In genomic region chr5:170513856-170514255, GRCh38 we compare ENCODE assay signal across 25 cellular contexts. TPM values are rescaled to one million over a fixed set of nuclear protein-coding genes. Genes with fewer than 3 reads are reported as not detected.
"Had no signal": no experiment of that assay in that cellular context is flagged by ENCODE, and none has a peak within 500 bp of the region (broad histone marks: within the 10 kb centered on the region; RNA-seq: fewer than 3 reads in every experiment).

No MANE protein-coding gene starts in this region.

- H3K9me3 ChIP-seq: ascending aorta, body of pancreas had no signal

- H3K4me1 ChIP-seq: ascending aorta, body of pancreas had no signal

- H3K4me3 ChIP-seq: ascending aorta, body of pancreas had no signal

- H3K27me3 ChIP-seq: ascending aorta, body of pancreas had no signal

- H3K36me3 ChIP-seq: ascending aorta had no signal

- DNase-seq: activated CD4-positive, alpha-beta T cell treated with anti-CD3 and anti-CD28 coated beads for 48 hours; activated CD4-positive, alpha-beta T cell treated with anti-CD3 and anti-CD28 coated beads, Interleukin-2, amount 50 U/mL, for 48 hours; activated CD4-positive, CD25-positive, alpha-beta regulatory T cell treated with anti-CD3 and anti-CD28 coated beads, Interleukin-2, amount 50 U/mL, for 72 hours; activated CD8-positive, alpha-beta memory T cell treated with anti-CD3 and anti-CD28 coated beads, Interleukin-2, amount 10 ng/mL, durations not matched to agents 7 days and 5 days; activated effector memory CD4-positive, alpha-beta T cell treated with Interleukin-2 at 50 U/mL for 16 hours; activated naive CD4-positive, alpha-beta T cell; activated naive CD8-positive, alpha-beta T cell treated with anti-CD3 and anti-CD28 coated beads, Interleukin-2, amount 50 U/mL, for 24 hours; activated T-cell treated with anti-CD3 and anti-CD28 coated beads, Interleukin-2, amount 50 U/mL, for 24 hours; amniotic stem cell; body of pancreas; KG1; NCI-H1092; NCI-H1930; NCI-H446 treated with DMSO at 0.1 percent for 48 hours; NCI-H748 treated with DMSO at 0.1 percent for 48 hours; SIG-M5; T-helper 17 cell; T-helper 9 cell had no signal

- ATAC-seq: activated CD8-positive, alpha-beta memory T cell treated with anti-CD3 and anti-CD28 coated beads, Interleukin-2, amount 10 ng/mL, durations not matched to agents 7 days and 5 days; activated naive CD4-positive, alpha-beta T cell treated with anti-CD3 and anti-CD28 coated beads, Interleukin-2, amount 50 U/mL, for 72 hours; activated naive CD8-positive, alpha-beta T cell treated with anti-CD3 and anti-CD28 coated beads, Interleukin-2, amount 50 U/mL, for 24 hours; body of pancreas; T-helper 17 cell; WTC11 had no signal

- H3K27ac ChIP-seq: ascending aorta, body of pancreas had no signal

RNA-seq across cellular contexts. Expression of gene KCNIP1, which starts 10.0 kb away (rescaled TPM):
- total RNA-seq: activated CD8-positive, alpha-beta memory T cell treated with anti-CD3 and anti-CD28 coated beads, Interleukin-2, amount 10 ng/mL, durations not matched to agents 7 days and 5 days; activated naive CD4-positive, alpha-beta T cell treated with anti-CD3 and anti-CD28 coated beads, Interleukin-2, amount 50 U/mL, for 72 hours; activated T-helper 1 cell treated with anti-CD3 and anti-CD28 coated beads, Interleukin-12 subunit alpha, Interleukin-12 subunit beta, Interleukin-2, Interleukin-4 antibody, amounts not matched to agents 30 ng/mL and 10 ng/mL and 1 ng/mL, durations not matched to agents 14 hours and 24 hours and 36 hours; ascending aorta; MCF 10A; OCI-LY7; RPMI7951; T-helper 17 cell had no signal
